Comparison of ENCODE assay signal across 23 cellular contexts in the genomic region with DNA sequence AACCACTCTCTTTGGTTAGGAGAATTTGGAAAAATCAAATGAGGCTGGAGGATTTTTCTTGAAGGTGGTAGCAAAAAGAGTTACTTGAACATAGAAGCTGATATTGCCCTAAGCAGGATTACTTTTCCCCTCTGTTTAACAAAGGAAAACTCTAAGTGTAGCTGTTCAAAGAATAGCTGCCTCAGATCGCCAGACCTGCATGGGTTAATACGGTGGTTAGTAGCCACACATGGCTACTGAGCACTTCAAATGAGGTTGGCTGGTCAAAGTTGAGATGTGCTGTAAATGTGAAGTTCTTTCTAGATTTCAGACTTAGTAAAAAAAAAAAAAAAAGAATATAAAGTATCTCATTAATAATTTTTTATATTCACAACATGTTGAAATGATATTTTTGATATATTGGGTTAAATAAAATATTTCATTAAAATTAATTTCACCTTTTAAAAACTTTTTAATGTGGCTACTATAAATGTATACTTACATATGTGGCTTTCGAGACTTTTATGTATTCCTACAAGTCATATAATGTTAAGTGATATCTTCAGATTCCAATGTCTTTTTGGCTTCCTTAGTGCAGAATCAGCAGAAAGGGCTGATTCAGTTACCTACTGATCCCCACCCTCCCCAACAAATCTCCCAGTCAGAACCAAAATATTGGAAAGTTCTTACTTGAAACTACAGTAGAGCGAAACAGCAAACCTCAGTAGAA.
"Had no signal": no experiment of that assay in that cellular context is flagged by ENCODE, and none has a peak within 500 bp of the region (broad histone marks: within the 10 kb centered on the region; RNA-seq: fewer than 3 reads in every experiment).

No MANE protein-coding gene starts in this region.

- H3K27me3 Mint-ChIP-seq: activated naive CD8-positive, alpha-beta T cell treated with anti-CD3 and anti-CD28 coated beads, Interleukin-2, amount 50 U/mL, for 24 hours had no signal

- H3K27me3 ChIP-seq: body of pancreas, hepatocyte, testis, uterus had no signal

- H3K27ac Mint-ChIP-seq: activated naive CD4-positive, alpha-beta T cell treated with anti-CD3 and anti-CD28 coated beads, Interleukin-2, amount 10 ng/mL, durations not matched to agents 7 days and 5 days; activated naive CD8-positive, alpha-beta T cell treated with anti-CD3 and anti-CD28 coated beads, Interleukin-2, amount 50 U/mL, for 24 hours; nephron; T-helper 1 cell treated with Interleukin-12 subunit alpha and Interleukin-12 subunit beta and Interleukin-4 antibody, amounts not matched to agents 30 μg/mL and 1 μg/mL, for 36 hours had no signal

- H2AFZ ChIP-seq: hepatocyte had no signal

- FAIRE-seq: frontal cortex had no signal

- H3K4me3 ChIP-seq: body of pancreas, cardiac muscle cell, hepatocyte, testis, uterus had no signal

- H3K4me2 ChIP-seq: hepatocyte had no signal

- DNase-seq: activated CD4-positive, alpha-beta T cell treated with anti-CD3 and anti-CD28 coated beads for 4 hours; activated CD4-positive, alpha-beta T cell treated with anti-CD3 and anti-CD28 coated beads, Interleukin-2, amount 50 U/mL, for 48 hours; activated CD4-positive, CD25-positive, alpha-beta regulatory T cell; activated effector memory CD4-positive, alpha-beta T cell treated with anti-CD3 and anti-CD28 coated beads, Interleukin-2, amount 50 U/mL, for 16 hours; activated naive CD4-positive, alpha-beta T cell treated with anti-CD3 and anti-CD28 coated beads, Interleukin-2, amount 10 ng/mL, durations not matched to agents 7 days and 5 days; activated naive CD8-positive, alpha-beta T cell treated with anti-CD3 and anti-CD28 coated beads, Interleukin-2, amount 50 U/mL, for 24 hours; activated T-cell treated with anti-CD3 and anti-CD28 coated beads, Interleukin-2, amount 50 U/mL, for 48 hours; body of pancreas; cortex of kidney; glutamatergic neuron; mesenchymal stem cell; posterior cingulate gyrus; stimulated activated CD4-positive, alpha-beta T cell treated with anti-CD3 and anti-CD28 coated beads, Interleukin-2, amount 100 ng/mL, for 48 hours; stimulated activated CD8-positive, alpha-beta memory T cell treated with anti-CD3 and anti-CD28 coated beads, Interleukin-4, amount 100 ng/mL, for 48 hours; stimulated activated naive CD4-positive, alpha-beta T cell; testis; uterus had no signal

- H3K4me1 ChIP-seq: body of pancreas, testis, uterus had no signal

- H3K9me3 ChIP-seq: body of pancreas, testis, uterus had no signal

- H3K27ac ChIP-seq: body of pancreas, cardiac muscle cell, hepatocyte, testis, uterus had no signal

- H3K4me3 Mint-ChIP-seq: activated naive CD4-positive, alpha-beta T cell treated with anti-CD3 and anti-CD28 coated beads, Interleukin-2, amount 10 ng/mL, durations not matched to agents 7 days and 5 days; activated naive CD8-positive, alpha-beta T cell treated with anti-CD3 and anti-CD28 coated beads, Interleukin-2, amount 50 U/mL, for 24 hours; nephron; T-helper 1 cell treated with Interleukin-12 subunit alpha and Interleukin-12 subunit beta and Interleukin-4 antibody, amounts not matched to agents 30 μg/mL and 1 μg/mL, for 36 hours had no signal

- H3K9me3 Mint-ChIP-seq: activated naive CD4-positive, alpha-beta T cell treated with anti-CD3 and anti-CD28 coated beads, Interleukin-2, amount 10 ng/mL, durations not matched to agents 7 days and 5 days; activated naive CD8-positive, alpha-beta T cell treated with anti-CD3 and anti-CD28 coated beads, Interleukin-2, amount 50 U/mL, for 24 hours; T-helper 1 cell treated with Interleukin-12 subunit alpha and Interleukin-12 subunit beta and Interleukin-4 antibody, amounts not matched to agents 30 μg/mL and 1 μg/mL, for 36 hours had no signal

- ATAC-seq: activated naive CD8-positive, alpha-beta T cell treated with anti-CD3 and anti-CD28 coated beads, Interleukin-2, amount 50 U/mL, for 24 hours; body of pancreas; sciatic nerve had no signal

- H3K36me3 ChIP-seq: cardiac muscle cell, uterus had no signal
